ENCODE assay signal across 1 cellular context in the genomic region with DNA sequence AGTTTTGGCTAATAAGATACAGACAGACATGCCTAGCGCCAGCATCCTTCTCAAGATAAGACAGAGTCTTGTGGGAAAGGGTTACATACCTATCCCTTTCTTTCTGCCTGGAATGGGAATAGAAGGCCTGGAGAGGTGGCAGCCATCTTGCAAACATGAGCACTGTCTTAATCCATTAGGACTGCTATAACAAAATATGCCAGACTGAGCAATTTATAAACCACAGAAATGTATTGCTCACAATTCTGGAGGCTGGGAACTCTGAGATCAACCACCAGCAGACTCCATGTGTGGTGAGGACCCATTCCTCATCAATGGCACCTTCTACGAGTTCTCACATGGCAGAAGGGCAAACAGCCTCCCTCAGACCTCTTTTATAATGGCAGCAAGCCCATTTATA.
TF ChIP-seq lines count a peak whose summit lies in the region.

No MANE protein-coding gene starts in this region.

TF ChIP-seq in GM23338, 12 proteins besides CTCF, POLR2A, EP300 and RAD21 (continued from another document):
- TF ChIP-seq, protein P1, sequence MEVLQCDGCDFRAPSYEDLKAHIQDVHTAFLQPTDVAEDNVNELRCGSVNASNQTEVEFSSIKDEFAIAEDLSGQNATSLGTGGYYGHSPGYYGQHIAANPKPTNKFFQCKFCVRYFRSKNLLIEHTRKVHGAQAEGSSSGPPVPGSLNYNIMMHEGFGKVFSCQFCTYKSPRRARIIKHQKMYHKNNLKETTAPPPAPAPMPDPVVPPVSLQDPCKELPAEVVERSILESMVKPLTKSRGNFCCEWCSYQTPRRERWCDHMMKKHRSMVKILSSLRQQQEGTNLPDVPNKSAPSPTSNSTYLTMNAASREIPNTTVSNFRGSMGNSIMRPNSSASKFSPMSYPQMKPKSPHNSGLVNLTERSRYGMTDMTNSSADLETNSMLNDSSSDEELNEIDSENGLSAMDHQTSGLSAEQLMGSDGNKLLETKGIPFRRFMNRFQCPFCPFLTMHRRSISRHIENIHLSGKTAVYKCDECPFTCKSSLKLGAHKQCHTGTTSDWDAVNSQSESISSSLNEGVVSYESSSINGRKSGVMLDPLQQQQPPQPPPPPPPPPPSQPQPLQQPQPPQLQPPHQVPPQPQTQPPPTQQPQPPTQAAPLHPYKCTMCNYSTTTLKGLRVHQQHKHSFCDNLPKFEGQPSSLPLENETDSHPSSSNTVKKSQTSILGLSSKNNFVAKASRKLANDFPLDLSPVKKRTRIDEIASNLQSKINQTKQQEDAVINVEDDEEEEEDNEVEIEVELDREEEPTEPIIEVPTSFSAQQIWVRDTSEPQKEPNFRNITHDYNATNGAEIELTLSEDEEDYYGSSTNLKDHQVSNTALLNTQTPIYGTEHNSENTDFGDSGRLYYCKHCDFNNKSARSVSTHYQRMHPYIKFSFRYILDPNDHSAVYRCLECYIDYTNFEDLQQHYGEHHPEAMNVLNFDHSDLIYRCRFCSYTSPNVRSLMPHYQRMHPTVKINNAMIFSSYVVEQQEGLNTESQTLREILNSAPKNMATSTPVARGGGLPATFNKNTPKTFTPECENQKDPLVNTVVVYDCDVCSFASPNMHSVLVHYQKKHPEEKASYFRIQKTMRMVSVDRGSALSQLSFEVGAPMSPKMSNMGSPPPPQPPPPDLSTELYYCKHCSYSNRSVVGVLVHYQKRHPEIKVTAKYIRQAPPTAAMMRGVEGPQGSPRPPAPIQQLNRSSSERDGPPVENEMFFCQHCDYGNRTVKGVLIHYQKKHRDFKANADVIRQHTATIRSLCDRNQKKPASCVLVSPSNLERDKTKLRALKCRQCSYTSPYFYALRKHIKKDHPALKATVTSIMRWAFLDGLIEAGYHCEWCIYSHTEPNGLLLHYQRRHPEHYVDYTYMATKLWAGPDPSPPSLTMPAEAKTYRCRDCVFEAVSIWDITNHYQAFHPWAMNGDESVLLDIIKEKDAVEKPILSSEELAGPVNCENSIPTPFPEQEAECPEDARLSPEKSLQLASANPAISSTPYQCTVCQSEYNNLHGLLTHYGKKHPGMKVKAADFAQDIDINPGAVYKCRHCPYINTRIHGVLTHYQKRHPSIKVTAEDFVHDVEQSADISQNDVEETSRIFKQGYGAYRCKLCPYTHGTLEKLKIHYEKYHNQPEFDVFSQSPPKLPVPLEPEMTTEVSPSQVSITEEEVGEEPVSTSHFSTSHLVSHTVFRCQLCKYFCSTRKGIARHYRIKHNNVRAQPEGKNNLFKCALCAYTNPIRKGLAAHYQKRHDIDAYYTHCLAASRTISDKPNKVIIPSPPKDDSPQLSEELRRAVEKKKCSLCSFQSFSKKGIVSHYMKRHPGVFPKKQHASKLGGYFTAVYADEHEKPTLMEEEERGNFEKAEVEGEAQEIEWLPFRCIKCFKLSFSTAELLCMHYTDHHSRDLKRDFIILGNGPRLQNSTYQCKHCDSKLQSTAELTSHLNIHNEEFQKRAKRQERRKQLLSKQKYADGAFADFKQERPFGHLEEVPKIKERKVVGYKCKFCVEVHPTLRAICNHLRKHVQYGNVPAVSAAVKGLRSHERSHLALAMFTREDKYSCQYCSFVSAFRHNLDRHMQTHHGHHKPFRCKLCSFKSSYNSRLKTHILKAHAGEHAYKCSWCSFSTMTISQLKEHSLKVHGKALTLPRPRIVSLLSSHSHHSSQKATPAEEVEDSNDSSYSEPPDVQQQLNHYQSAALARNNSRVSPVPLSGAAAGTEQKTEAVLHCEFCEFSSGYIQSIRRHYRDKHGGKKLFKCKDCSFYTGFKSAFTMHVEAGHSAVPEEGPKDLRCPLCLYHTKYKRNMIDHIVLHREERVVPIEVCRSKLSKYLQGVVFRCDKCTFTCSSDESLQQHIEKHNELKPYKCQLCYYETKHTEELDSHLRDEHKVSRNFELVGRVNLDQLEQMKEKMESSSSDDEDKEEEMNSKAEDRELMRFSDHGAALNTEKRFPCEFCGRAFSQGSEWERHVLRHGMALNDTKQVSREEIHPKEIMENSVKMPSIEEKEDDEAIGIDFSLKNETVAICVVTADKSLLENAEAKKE (CRISPR knock-in tag; IDR thresholded peaks at IDR 0.05): no peak
- TF ChIP-seq NANOG (IDR thresholded peaks at IDR 0.05; ENCODE audit: borderline replicate concordance) (no peak), CREB1 (CRISPR knock-in tag; IDR thresholded peaks at IDR 0.05; ENCODE audit: low read depth) (no peak), POLR2AphosphoS5 (IDR thresholded peaks at IDR 0.05; ENCODE audit: low read depth) (no peak), ZNF114 (CRISPR knock-in tag; IDR thresholded peaks at IDR 0.05) (no peak), EZH2 (IDR thresholded peaks at IDR 0.05; ENCODE audit: low read depth, unreplicated experiment) (no peak)
- TF ChIP-seq, protein P2, sequence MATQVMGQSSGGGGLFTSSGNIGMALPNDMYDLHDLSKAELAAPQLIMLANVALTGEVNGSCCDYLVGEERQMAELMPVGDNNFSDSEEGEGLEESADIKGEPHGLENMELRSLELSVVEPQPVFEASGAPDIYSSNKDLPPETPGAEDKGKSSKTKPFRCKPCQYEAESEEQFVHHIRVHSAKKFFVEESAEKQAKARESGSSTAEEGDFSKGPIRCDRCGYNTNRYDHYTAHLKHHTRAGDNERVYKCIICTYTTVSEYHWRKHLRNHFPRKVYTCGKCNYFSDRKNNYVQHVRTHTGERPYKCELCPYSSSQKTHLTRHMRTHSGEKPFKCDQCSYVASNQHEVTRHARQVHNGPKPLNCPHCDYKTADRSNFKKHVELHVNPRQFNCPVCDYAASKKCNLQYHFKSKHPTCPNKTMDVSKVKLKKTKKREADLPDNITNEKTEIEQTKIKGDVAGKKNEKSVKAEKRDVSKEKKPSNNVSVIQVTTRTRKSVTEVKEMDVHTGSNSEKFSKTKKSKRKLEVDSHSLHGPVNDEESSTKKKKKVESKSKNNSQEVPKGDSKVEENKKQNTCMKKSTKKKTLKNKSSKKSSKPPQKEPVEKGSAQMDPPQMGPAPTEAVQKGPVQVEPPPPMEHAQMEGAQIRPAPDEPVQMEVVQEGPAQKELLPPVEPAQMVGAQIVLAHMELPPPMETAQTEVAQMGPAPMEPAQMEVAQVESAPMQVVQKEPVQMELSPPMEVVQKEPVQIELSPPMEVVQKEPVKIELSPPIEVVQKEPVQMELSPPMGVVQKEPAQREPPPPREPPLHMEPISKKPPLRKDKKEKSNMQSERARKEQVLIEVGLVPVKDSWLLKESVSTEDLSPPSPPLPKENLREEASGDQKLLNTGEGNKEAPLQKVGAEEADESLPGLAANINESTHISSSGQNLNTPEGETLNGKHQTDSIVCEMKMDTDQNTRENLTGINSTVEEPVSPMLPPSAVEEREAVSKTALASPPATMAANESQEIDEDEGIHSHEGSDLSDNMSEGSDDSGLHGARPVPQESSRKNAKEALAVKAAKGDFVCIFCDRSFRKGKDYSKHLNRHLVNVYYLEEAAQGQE (IDR thresholded peaks at IDR 0.05; ENCODE audit: unreplicated experiment): no peak
- TF ChIP-seq, protein P3, sequence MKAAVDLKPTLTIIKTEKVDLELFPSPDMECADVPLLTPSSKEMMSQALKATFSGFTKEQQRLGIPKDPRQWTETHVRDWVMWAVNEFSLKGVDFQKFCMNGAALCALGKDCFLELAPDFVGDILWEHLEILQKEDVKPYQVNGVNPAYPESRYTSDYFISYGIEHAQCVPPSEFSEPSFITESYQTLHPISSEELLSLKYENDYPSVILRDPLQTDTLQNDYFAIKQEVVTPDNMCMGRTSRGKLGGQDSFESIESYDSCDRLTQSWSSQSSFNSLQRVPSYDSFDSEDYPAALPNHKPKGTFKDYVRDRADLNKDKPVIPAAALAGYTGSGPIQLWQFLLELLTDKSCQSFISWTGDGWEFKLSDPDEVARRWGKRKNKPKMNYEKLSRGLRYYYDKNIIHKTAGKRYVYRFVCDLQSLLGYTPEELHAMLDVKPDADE (IDR thresholded peaks at IDR 0.05): no peak
